Comparison of ENCODE assay signal across 1 cellular context in genomic region chr17:39737331-39737760, GRCh38.
A peak's percentile ranks its signal among the peaks of the same experiment; 100 is the strongest.
TF ChIP-seq lines count a peak whose summit lies in the region.

No MANE protein-coding gene starts in this region.

TF ChIP-seq in HepG2, 621 proteins besides CTCF, POLR2A, EP300 and RAD21 (continued from another document and continues in another):
- no peak; the same call in 1 of the 2 replicates for TF ChIP-seq ZBTB10 (CRISPR knock-in tag; IDR thresholded peaks at IDR 0.05; ENCODE audit: borderline replicate concordance)
- TF ChIP-seq POLR2AphosphoS2 (IDR thresholded peaks at IDR 0.05; ENCODE audit: low read depth, low read length), result no peak
- TF ChIP-seq KLF6 (CRISPR knock-in tag; IDR thresholded peaks at IDR 0.05), result no peak
- no peak for TF ChIP-seq ZSCAN12 (CRISPR knock-in tag; IDR thresholded peaks at IDR 0.05)
- TF ChIP-seq TFDP1 (CRISPR knock-in tag; IDR thresholded peaks at IDR 0.05; ENCODE audit: borderline replicate concordance), result no peak
- TF ChIP-seq HOXD1 (CRISPR knock-in tag; IDR thresholded peaks at IDR 0.05), result no peak
- 0 out of 2 replicates have a peak, but pooled peaks have one; percentile 26 for TF ChIP-seq KDM3A (CRISPR knock-in tag; IDR thresholded peaks at IDR 0.05; ENCODE audit: low read depth)
- no peak for TF ChIP-seq SYNCRIP (IDR thresholded peaks at IDR 0.05; ENCODE audit: insufficient read depth, low read depth, low read length)
- TF ChIP-seq TEAD3 (CRISPR knock-in tag; optimal IDR thresholded peaks at IDR 0.05; ENCODE audit: borderline replicate concordance), result no peak
- TF ChIP-seq ZNF672 (CRISPR knock-in tag; IDR thresholded peaks at IDR 0.05), result no peak
- TF ChIP-seq, protein P1, sequence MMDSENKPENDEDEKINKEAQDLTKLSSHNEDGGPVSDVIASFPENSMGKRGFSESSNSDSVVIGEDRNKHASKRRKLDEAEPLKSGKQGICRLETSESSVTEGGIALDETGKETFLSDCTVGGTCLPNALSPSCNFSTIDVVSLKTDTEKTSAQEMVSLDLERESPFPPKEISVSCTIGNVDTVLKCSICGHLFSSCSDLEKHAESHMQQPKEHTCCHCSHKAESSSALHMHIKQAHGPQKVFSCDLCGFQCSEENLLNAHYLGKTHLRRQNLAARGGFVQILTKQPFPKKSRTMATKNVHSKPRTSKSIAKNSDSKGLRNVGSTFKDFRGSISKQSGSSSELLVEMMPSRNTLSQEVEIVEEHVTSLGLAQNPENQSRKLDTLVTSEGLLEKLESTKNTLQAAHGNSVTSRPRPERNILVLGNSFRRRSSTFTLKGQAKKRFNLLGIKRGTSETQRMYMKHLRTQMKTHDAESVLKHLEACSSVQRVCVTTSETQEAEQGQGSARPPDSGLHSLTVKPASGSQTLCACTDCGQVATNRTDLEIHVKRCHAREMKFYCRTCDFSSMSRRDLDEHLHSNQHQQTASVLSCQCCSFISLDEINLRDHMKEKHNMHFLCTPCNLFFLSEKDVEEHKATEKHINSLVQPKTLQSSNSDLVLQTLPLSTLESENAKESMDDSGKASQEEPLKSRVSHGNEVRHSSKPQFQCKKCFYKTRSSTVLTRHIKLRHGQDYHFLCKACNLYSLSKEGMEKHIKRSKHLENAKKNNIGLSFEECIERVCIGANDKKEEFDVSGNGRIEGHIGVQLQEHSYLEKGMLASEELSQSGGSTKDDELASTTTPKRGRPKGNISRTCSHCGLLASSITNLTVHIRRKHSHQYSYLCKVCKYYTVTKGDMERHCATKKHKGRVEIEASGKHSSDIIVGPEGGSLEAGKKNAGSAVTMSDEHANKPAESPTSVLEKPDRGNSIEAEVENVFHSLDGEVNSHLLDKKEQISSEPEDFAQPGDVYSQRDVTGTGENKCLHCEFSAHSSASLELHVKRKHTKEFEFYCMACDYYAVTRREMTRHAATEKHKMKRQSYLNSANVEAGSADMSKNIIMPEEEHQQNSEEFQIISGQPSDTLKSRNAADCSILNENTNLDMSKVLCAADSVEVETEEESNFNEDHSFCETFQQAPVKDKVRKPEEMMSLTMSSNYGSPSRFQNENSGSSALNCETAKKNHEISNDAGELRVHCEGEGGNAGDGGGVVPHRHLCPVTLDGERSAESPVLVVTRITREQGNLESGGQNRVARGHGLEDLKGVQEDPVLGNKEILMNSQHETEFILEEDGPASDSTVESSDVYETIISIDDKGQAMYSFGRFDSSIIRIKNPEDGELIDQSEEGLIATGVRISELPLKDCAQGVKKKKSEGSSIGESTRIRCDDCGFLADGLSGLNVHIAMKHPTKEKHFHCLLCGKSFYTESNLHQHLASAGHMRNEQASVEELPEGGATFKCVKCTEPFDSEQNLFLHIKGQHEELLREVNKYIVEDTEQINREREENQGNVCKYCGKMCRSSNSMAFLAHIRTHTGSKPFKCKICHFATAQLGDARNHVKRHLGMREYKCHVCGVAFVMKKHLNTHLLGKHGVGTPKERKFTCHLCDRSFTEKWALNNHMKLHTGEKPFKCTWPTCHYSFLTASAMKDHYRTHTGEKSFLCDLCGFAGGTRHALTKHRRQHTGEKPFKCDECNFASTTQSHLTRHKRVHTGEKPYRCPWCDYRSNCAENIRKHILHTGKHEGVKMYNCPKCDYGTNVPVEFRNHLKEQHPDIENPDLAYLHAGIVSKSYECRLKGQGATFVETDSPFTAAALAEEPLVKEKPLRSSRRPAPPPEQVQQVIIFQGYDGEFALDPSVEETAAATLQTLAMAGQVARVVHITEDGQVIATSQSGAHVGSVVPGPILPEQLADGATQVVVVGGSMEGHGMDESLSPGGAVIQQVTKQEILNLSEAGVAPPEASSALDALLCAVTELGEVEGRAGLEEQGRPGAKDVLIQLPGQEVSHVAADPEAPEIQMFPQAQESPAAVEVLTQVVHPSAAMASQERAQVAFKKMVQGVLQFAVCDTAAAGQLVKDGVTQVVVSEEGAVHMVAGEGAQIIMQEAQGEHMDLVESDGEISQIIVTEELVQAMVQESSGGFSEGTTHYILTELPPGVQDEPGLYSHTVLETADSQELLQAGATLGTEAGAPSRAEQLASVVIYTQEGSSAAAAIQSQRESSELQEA (CRISPR knock-in tag; IDR thresholded peaks at IDR 0.05; ENCODE audit: not compliant biosample characterization), result no peak
- no peak for TF ChIP-seq SNRNP70 (IDR thresholded peaks at IDR 0.05; ENCODE audit: low read depth, low read length)
- TF ChIP-seq ZC3H4 (CRISPR knock-in tag; IDR thresholded peaks at IDR 0.05; ENCODE audit: borderline replicate concordance), result no peak
- TF ChIP-seq, protein P2, sequence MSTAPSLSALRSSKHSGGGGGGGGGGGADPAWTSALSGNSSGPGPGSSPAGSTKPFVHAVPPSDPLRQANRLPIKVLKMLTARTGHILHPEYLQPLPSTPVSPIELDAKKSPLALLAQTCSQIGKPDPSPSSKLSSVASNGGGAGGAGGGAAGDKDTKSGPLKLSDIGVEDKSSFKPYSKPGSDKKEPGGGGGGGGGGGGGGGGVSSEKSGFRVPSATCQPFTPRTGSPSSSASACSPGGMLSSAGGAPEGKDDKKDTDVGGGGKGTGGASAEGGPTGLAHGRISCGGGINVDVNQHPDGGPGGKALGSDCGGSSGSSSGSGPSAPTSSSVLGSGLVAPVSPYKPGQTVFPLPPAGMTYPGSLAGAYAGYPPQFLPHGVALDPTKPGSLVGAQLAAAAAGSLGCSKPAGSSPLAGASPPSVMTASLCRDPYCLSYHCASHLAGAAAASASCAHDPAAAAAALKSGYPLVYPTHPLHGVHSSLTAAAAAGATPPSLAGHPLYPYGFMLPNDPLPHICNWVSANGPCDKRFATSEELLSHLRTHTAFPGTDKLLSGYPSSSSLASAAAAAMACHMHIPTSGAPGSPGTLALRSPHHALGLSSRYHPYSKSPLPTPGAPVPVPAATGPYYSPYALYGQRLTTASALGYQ (CRISPR knock-in tag; IDR thresholded peaks at IDR 0.05), result no peak
- TF ChIP-seq ZNF607 (CRISPR knock-in tag; IDR thresholded peaks at IDR 0.05; ENCODE audit: borderline replicate concordance), result no peak
- no peak for TF ChIP-seq TRIM24 (CRISPR knock-in tag; IDR thresholded peaks at IDR 0.05)
- 0 out of 2 replicates have a peak, but pooled peaks have one; percentile 31 for TF ChIP-seq TCF7 (IDR thresholded peaks at IDR 0.05; ENCODE audit: low read depth)
- no peak for TF ChIP-seq ZNF124 (CRISPR knock-in tag; IDR thresholded peaks at IDR 0.05)
- no peak for TF ChIP-seq GTF2F1 (IDR thresholded peaks at IDR 0.05; ENCODE audit: low read length)
- no peak for TF ChIP-seq ZFAT (CRISPR knock-in tag; conservative IDR thresholded peaks at IDR 0.05)
- TF ChIP-seq ZNF296 (CRISPR knock-in tag; conservative IDR thresholded peaks at IDR 0.05), result no peak
- TF ChIP-seq SKI (IDR thresholded peaks at IDR 0.05; ENCODE audit: partially characterized antibody), result no peak
- TF ChIP-seq SSRP1 (CRISPR knock-in tag; IDR thresholded peaks at IDR 0.05), result no peak
- TF ChIP-seq, protein P3, sequence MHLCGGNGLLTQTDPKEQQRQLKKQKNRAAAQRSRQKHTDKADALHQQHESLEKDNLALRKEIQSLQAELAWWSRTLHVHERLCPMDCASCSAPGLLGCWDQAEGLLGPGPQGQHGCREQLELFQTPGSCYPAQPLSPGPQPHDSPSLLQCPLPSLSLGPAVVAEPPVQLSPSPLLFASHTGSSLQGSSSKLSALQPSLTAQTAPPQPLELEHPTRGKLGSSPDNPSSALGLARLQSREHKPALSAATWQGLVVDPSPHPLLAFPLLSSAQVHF (CRISPR knock-in tag; IDR thresholded peaks at IDR 0.05), result no peak
- TF ChIP-seq ZBTB7A (CRISPR knock-in tag; IDR thresholded peaks at IDR 0.05), result no peak
- TF ChIP-seq RARG (CRISPR knock-in tag; IDR thresholded peaks at IDR 0.05; ENCODE audit: low read depth), result 0 out of 2 replicates have a peak, but pooled peaks have one; percentile 22
- no peak for TF ChIP-seq MTA3 (CRISPR knock-in tag; IDR thresholded peaks at IDR 0.05)
- TF ChIP-seq, protein P4, sequence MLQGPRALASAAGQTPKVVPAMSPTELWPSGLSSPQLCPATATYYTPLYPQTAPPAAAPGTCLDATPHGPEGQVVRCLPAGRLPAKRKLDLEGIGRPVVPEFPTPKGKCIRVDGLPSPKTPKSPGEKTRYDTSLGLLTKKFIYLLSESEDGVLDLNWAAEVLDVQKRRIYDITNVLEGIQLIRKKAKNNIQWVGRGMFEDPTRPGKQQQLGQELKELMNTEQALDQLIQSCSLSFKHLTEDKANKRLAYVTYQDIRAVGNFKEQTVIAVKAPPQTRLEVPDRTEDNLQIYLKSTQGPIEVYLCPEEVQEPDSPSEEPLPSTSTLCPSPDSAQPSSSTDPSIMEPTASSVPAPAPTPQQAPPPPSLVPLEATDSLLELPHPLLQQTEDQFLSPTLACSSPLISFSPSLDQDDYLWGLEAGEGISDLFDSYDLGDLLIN (CRISPR knock-in tag; IDR thresholded peaks at IDR 0.05; ENCODE audit: borderline replicate concordance), result no peak
- TF ChIP-seq ZNF451 (CRISPR knock-in tag; IDR thresholded peaks at IDR 0.05), result peak; percentile 30; the same call in 1 of the 2 replicates
- TF ChIP-seq ZNF260 (CRISPR knock-in tag; IDR thresholded peaks at IDR 0.05; ENCODE audit: borderline replicate concordance, low read depth), result no peak
- TF ChIP-seq ZIK1 (CRISPR knock-in tag; IDR thresholded peaks at IDR 0.05; ENCODE audit: borderline replicate concordance, low read depth), result no peak
- TF ChIP-seq ZNF670 (CRISPR knock-in tag; IDR thresholded peaks at IDR 0.05; ENCODE audit: borderline replicate concordance), result no peak
- TF ChIP-seq ZNF263 (CRISPR knock-in tag; IDR thresholded peaks at IDR 0.05), result no peak
- TF ChIP-seq ZNF552 (CRISPR knock-in tag; IDR thresholded peaks at IDR 0.05; ENCODE audit: borderline replicate concordance), result no peak
- TF ChIP-seq CHD4 (IDR thresholded peaks at IDR 0.05; ENCODE audit: borderline replicate concordance, low read length), result no peak
- 0 out of 2 replicates have a peak, but pooled peaks have one; percentile 46 for TF ChIP-seq YEATS4 (CRISPR knock-in tag; IDR thresholded peaks at IDR 0.05; ENCODE audit: borderline replicate concordance)
- TF ChIP-seq ZNF160 (CRISPR knock-in tag; IDR thresholded peaks at IDR 0.05), result 0 out of 2 replicates have a peak, but pooled peaks have one; percentile 31
- TF ChIP-seq FOXK2 (IDR thresholded peaks at IDR 0.05), result no peak
- no peak for TF ChIP-seq HNF1A (IDR thresholded peaks at IDR 0.05; ENCODE audit: low read depth)
- TF ChIP-seq HNF1A (CRISPR knock-in tag; IDR thresholded peaks at IDR 0.05; ENCODE audit: borderline replicate concordance), result 0 out of 2 replicates have a peak, but pooled peaks have one; percentile 9
- TF ChIP-seq GLI4 (CRISPR knock-in tag; IDR thresholded peaks at IDR 0.05; ENCODE audit: borderline replicate concordance), result no peak
- TF ChIP-seq NCOR1 (IDR thresholded peaks at IDR 0.05; ENCODE audit: borderline replicate concordance, low read length), result peak; percentile 56
- no peak for TF ChIP-seq TP53 (CRISPR knock-in tag; conservative IDR thresholded peaks at IDR 0.05)
- no peak for TF ChIP-seq ZEB1 (IDR thresholded peaks at IDR 0.05; ENCODE audit: insufficient replicate concordance, low read depth)
- TF ChIP-seq MYNN (CRISPR knock-in tag; IDR thresholded peaks at IDR 0.05; ENCODE audit: low read depth), result no peak
- no peak for TF ChIP-seq ZNF235 (CRISPR knock-in tag; IDR thresholded peaks at IDR 0.05; ENCODE audit: borderline replicate concordance)
